ENCODE assay signal across 35 cellular contexts in the genomic region with DNA sequence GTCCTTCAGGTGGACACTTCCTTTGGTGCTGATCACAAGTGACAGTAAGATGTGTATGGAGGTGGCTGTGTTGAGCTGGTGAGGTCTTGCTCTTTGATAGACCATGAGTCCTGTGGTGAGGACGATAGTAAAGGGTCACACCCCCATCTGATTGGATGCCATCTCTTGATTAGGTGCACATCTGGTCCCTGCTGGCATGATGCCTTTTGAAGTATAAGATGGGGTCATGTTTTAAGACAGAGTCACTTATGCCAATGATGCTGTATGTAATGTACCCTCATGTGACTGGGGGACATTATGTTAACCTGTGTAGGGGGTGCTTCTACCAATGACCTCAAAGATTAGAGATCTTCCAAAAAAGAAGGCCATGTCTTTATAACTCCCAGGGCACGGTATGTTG.
"Had no signal": no experiment of that assay in that cellular context is flagged by ENCODE, and none has a peak within 500 bp of the region (broad histone marks: within the 10 kb centered on the region; RNA-seq: fewer than 3 reads in every experiment).

No MANE protein-coding gene starts in this region.

- H3K36me3 ChIP-seq: MG63 had no signal

- DNase-seq: Karpas-422, Kasumi-1, MG63, MM.1S, MV-4-11, NCI-H1048, NCI-H1092, NCI-H1092 treated with DMSO at 0.1 percent for 48 hours, NCI-H1105, NCI-H1105 treated with DMSO at 0.1 percent for 48 hours, NCI-H1417, NCI-H1417 treated with DMSO at 0.1 percent for 48 hours, NCI-H1436, NCI-H1436 treated with DMSO at 0.1 percent for 48 hours, NCI-H146, NCI-H1694, NCI-H1694 treated with DMSO at 0.1 percent for 48 hours, NCI-H187, NCI-H187 treated with DMSO at 0.1 percent for 48 hours, NCI-H1930, NCI-H2029, NCI-H2029 treated with DMSO at 0.1 percent for 48 hours, NCI-H2081, NCI-H2081 treated with DMSO at 0.1 percent for 48 hours, NCI-H2107, NCI-H2171, NCI-H2171 treated with DMSO at 0.1 percent for 48 hours, NCI-H2227 treated with DMSO at 0.1 percent for 48 hours, NCI-H226, NCI-H345, NCI-H446, NCI-H446 treated with DMSO at 0.1 percent for 48 hours, NCI-H510A, NCI-H510A treated with DMSO at 0.1 percent for 48 hours, NCI-H524 had no signal

- H3K4me3 ChIP-seq: MG63 had no signal

- H3K9me3 ChIP-seq: MG63 had no signal

- H3K27me3 ChIP-seq: MG63 had no signal
